Comparison of ENCODE assay signal across 1 cellular context in the genomic region with DNA sequence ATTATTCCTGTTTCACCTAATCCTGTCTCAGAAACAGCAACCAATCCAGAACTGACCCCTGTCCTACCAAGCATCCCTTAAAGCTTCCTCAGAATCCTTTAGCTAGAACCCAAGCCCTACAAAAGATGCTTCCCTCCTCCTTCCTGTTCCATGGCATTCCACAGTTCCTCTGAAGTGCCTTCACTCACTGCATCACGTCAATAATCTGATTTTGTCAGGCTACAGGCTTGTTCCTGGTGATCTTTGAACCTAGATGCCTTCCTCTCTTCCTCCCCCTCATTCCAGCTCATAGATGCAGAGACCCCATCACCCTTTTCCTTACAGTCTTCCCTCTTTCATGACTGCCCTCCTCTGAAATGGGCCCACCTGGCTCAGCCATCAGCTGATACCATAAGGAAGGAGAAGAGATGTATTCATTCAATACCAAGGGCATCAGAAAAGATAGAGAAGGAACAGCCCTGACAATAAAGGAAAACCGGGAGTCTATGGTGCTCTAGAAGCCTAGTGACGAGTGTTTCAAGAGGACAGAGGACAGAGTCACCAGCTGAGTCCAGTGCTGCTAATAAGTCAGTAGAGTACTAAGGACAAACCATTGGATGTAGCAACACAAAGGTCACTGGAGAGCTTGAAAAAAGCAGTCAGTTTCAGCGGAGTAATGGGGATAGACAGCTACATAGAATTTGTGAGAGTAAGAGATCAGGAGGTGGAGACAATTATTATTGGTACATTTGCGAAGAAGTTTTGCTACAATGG.
TF ChIP-seq lines count a peak whose summit lies in the region.

No MANE protein-coding gene starts in this region.

TF ChIP-seq in GM23338, 12 proteins besides CTCF, POLR2A, EP300 and RAD21 (continued from another document):
- TF ChIP-seq, protein P1, sequence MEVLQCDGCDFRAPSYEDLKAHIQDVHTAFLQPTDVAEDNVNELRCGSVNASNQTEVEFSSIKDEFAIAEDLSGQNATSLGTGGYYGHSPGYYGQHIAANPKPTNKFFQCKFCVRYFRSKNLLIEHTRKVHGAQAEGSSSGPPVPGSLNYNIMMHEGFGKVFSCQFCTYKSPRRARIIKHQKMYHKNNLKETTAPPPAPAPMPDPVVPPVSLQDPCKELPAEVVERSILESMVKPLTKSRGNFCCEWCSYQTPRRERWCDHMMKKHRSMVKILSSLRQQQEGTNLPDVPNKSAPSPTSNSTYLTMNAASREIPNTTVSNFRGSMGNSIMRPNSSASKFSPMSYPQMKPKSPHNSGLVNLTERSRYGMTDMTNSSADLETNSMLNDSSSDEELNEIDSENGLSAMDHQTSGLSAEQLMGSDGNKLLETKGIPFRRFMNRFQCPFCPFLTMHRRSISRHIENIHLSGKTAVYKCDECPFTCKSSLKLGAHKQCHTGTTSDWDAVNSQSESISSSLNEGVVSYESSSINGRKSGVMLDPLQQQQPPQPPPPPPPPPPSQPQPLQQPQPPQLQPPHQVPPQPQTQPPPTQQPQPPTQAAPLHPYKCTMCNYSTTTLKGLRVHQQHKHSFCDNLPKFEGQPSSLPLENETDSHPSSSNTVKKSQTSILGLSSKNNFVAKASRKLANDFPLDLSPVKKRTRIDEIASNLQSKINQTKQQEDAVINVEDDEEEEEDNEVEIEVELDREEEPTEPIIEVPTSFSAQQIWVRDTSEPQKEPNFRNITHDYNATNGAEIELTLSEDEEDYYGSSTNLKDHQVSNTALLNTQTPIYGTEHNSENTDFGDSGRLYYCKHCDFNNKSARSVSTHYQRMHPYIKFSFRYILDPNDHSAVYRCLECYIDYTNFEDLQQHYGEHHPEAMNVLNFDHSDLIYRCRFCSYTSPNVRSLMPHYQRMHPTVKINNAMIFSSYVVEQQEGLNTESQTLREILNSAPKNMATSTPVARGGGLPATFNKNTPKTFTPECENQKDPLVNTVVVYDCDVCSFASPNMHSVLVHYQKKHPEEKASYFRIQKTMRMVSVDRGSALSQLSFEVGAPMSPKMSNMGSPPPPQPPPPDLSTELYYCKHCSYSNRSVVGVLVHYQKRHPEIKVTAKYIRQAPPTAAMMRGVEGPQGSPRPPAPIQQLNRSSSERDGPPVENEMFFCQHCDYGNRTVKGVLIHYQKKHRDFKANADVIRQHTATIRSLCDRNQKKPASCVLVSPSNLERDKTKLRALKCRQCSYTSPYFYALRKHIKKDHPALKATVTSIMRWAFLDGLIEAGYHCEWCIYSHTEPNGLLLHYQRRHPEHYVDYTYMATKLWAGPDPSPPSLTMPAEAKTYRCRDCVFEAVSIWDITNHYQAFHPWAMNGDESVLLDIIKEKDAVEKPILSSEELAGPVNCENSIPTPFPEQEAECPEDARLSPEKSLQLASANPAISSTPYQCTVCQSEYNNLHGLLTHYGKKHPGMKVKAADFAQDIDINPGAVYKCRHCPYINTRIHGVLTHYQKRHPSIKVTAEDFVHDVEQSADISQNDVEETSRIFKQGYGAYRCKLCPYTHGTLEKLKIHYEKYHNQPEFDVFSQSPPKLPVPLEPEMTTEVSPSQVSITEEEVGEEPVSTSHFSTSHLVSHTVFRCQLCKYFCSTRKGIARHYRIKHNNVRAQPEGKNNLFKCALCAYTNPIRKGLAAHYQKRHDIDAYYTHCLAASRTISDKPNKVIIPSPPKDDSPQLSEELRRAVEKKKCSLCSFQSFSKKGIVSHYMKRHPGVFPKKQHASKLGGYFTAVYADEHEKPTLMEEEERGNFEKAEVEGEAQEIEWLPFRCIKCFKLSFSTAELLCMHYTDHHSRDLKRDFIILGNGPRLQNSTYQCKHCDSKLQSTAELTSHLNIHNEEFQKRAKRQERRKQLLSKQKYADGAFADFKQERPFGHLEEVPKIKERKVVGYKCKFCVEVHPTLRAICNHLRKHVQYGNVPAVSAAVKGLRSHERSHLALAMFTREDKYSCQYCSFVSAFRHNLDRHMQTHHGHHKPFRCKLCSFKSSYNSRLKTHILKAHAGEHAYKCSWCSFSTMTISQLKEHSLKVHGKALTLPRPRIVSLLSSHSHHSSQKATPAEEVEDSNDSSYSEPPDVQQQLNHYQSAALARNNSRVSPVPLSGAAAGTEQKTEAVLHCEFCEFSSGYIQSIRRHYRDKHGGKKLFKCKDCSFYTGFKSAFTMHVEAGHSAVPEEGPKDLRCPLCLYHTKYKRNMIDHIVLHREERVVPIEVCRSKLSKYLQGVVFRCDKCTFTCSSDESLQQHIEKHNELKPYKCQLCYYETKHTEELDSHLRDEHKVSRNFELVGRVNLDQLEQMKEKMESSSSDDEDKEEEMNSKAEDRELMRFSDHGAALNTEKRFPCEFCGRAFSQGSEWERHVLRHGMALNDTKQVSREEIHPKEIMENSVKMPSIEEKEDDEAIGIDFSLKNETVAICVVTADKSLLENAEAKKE (CRISPR knock-in tag; IDR thresholded peaks at IDR 0.05): no peak
- TF ChIP-seq ZNF331 (CRISPR knock-in tag; IDR thresholded peaks at IDR 0.05; ENCODE audit: low read depth) (no peak), JUNB (IDR thresholded peaks at IDR 0.05; ENCODE audit: unreplicated experiment) (no peak), EZH2 (IDR thresholded peaks at IDR 0.05; ENCODE audit: low read depth, unreplicated experiment) (no peak), EZH2phosphoT487 (IDR thresholded peaks at IDR 0.05; ENCODE audit: unreplicated experiment) (no peak), NANOG (IDR thresholded peaks at IDR 0.05; ENCODE audit: borderline replicate concordance) (no peak), STAT1 (IDR thresholded peaks at IDR 0.05; ENCODE audit: unreplicated experiment) (no peak), ZNF114 (CRISPR knock-in tag; IDR thresholded peaks at IDR 0.05) (no peak), CREB1 (CRISPR knock-in tag; IDR thresholded peaks at IDR 0.05; ENCODE audit: low read depth) (no peak)
- TF ChIP-seq, protein P2, sequence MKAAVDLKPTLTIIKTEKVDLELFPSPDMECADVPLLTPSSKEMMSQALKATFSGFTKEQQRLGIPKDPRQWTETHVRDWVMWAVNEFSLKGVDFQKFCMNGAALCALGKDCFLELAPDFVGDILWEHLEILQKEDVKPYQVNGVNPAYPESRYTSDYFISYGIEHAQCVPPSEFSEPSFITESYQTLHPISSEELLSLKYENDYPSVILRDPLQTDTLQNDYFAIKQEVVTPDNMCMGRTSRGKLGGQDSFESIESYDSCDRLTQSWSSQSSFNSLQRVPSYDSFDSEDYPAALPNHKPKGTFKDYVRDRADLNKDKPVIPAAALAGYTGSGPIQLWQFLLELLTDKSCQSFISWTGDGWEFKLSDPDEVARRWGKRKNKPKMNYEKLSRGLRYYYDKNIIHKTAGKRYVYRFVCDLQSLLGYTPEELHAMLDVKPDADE (IDR thresholded peaks at IDR 0.05): no peak
